18 cellular contexts compared by ENCODE assay signal in the genomic region with DNA sequence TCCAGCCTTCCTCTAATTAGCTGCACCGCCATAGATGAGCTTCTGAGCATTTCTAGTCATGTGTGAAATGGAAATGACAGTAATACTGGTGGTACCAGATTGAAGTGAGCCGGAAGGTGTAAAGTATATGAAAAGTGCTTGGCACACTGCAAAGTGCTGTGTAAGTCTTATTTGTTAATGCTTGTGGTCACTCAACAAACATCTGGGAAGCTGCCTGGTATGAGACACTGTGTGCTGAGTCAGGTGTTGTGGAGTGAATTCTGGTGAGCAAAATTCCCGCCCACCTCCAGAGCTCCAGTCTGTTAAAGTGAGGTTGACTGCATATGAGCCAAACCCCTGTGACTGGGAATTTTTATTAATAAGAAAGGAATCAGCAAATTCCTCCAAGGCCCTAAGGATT. TPM values are rescaled to one million over a fixed set of nuclear protein-coding genes. Genes with fewer than 3 reads are reported as not detected.
A peak's percentile ranks its signal among the peaks of the same experiment; 100 is the strongest.
DNase-seq lines count a peak whose midpoint lies in the region; ATAC-seq and TF ChIP-seq lines count a peak whose summit lies in the region.
"Had no signal": no experiment of that assay in that cellular context is flagged by ENCODE, and none has a peak within 500 bp of the region (broad histone marks: within the 10 kb centered on the region; RNA-seq: fewer than 3 reads in every experiment).

No MANE protein-coding gene starts in this region.

- no peaks in the 10 kb centered on the region for H3K9me3 ChIP-seq in RWPE2 (ENCODE audit: severe bottlenecking)
- H3K9me3 ChIP-seq in fibroblast of lung (ENCODE audit: control insufficient read depth, insufficient read depth, low read depth, low read length): no peaks in the 10 kb centered on the region
- H3K9me3 ChIP-seq: BLaER1 treated with 17β-estradiol and CSF1 and Interleukin-3, amounts not matched to agents 10 nM and 100 nM; right atrium auricular region had no signal

- H2AFZ ChIP-seq in fibroblast of lung (ENCODE audit: low read length): no peak overlapping the region

- ATAC-seq in RWPE2 (ENCODE audit: low read depth): peak; percentile 36; the same call in 1 of the 3 replicates
- no peak for ATAC-seq in GM18517 (IDR thresholded peaks at IDR 0.05; ENCODE audit: unreplicated experiment)
- ATAC-seq: T-cell had no signal

- H4K20me1 ChIP-seq in fibroblast of lung (ENCODE audit: control insufficient read depth, extremely low read depth, insufficient read depth, low read length): no peaks in the 10 kb centered on the region
- H4K20me1 ChIP-seq: BLaER1 treated with 17β-estradiol and CSF1 and Interleukin-3, amounts not matched to agents 10 nM and 100 nM had no signal

- H3K36me3 ChIP-seq in RWPE2 (ENCODE audit: low read depth) (no peaks in the 10 kb centered on the region), fibroblast of lung (ENCODE audit: control insufficient read depth, insufficient read depth, low read length) (no peaks in the 10 kb centered on the region)
- H3K36me3 ChIP-seq: BLaER1 treated with 17β-estradiol and CSF1 and Interleukin-3, amounts not matched to agents 10 nM and 100 nM; right atrium auricular region had no signal

- no peak overlapping the region for H3K9ac ChIP-seq in fibroblast of lung (ENCODE audit: insufficient read depth, low read length)
- H3K9ac ChIP-seq: BLaER1 treated with 17β-estradiol and CSF1 and Interleukin-3, amounts not matched to agents 10 nM and 100 nM had no signal

- H3K27ac ChIP-seq in RWPE2 (ENCODE audit: poor library complexity, severe bottlenecking) (no peak overlapping the region), fibroblast of lung (ENCODE audit: insufficient read depth, low read length) (no peak overlapping the region)
- H3K27ac ChIP-seq: BLaER1 treated with 17β-estradiol and CSF1 and Interleukin-3, amounts not matched to agents 10 nM and 100 nM; right atrium auricular region had no signal

- DNase-seq in ELR (ENCODE audit: low read depth) (peak; percentile 9), RWPE2 (ENCODE audit: low spot score) (no peak), fibroblast of lung (ENCODE audit: low read depth in 2 of 2) (peak; percentile 32 to 92), non-pigmented ciliary epithelial cell (ENCODE audit: low read depth) (peak; percentile 66), DMS 273 (lab: John Stamatoyannopoulos, UW; ENCODE audit: unreplicated experiment) (no peak), SIG-M5 (lab: John Stamatoyannopoulos, UW) (no peak)
- no peak for DNase-seq in stimulated activated CD4-positive, alpha-beta T cell treated with anti-CD3 and anti-CD28 coated beads, Interleukin-2, amount 100 ng/mL, for 48 hours
- DNase-seq: activated CD4-positive, alpha-beta T cell treated with anti-CD3 and anti-CD28 coated beads for 1 hour; activated naive CD8-positive, alpha-beta T cell treated with anti-CD3 and anti-CD28 coated beads, Interleukin-2, amount 10 ng/mL, durations not matched to agents 7 days and 5 days; dermis blood vessel endothelial cell; GOT3; kidney; stimulated activated CD4-positive, alpha-beta T cell treated with anti-CD3 and anti-CD28 coated beads, Interleukin-4, amount 100 ng/mL, for 24 hours; stimulated activated naive CD4-positive, alpha-beta T cell treated with Interleukin-2 at 50 U/mL for 16 hours; T-cell had no signal

- TF ChIP-seq CTCF in RWPE2 (IDR thresholded peaks at IDR 0.05; ENCODE audit: poor library complexity, severe bottlenecking): no peak
- TF ChIP-seq CTCF in fibroblast of lung (conservative IDR thresholded peaks at IDR 0.05 in 1 of 2, IDR thresholded peaks at IDR 0.05 in 1 of 2; ENCODE audit: low read depth in 1 of 2, low read length in 2 of 2): no peak

- H3K4me3 ChIP-seq in RWPE2 (ENCODE audit: severe bottlenecking): no peak overlapping the region
- H3K4me3 ChIP-seq in fibroblast of lung (replicated peaks in 1 of 4; ENCODE audit: control extremely low read depth in 1 of 4, insufficient read depth in 1 of 4, low read depth in 3 of 4, low read length in 4 of 4): no peak overlapping the region
- H3K4me3 ChIP-seq: BLaER1 treated with 17β-estradiol and CSF1 and Interleukin-3, amounts not matched to agents 10 nM and 100 nM; right atrium auricular region had no signal

- H3K4me1 ChIP-seq in RWPE2 (ENCODE audit: insufficient read depth, poor library complexity, severe bottlenecking) (no peaks in the 10 kb centered on the region), fibroblast of lung (ENCODE audit: control insufficient read depth, extremely low read depth, insufficient read depth, low read length) (peaks cover 9% of the 10 kb centered on the region)

- H3K27me3 ChIP-seq in RWPE2 (ENCODE audit: insufficient read depth, poor library complexity, severe bottlenecking) (peaks cover 26% of the 10 kb centered on the region), fibroblast of lung (ENCODE audit: control insufficient read depth, insufficient read depth, low read length) (no peaks in the 10 kb centered on the region)
- H3K27me3 ChIP-seq: BLaER1 treated with 17β-estradiol and CSF1 and Interleukin-3, amounts not matched to agents 10 nM and 100 nM; right atrium auricular region had no signal

- no peaks in the 10 kb centered on the region for H3K79me2 ChIP-seq in fibroblast of lung (ENCODE audit: control insufficient read depth, insufficient read depth, low read length)

- no peak overlapping the region for H3K4me2 ChIP-seq in fibroblast of lung (ENCODE audit: extremely low read depth, insufficient read depth, low read length)

RNA-seq across cellular contexts. Expression of a gene that starts 12.5 kb away (rescaled TPM):
- 25.9 and 41.5 TPM in 2 replicates for total RNA-seq in fibroblast of lung
- 13.0 and 48.2 TPM in 2 replicates for polyA plus RNA-seq in fibroblast of lung
- 9.8 and 49.7 TPM in 2 replicates for polyA plus RNA-seq in fibroblast of lung (2012)
- 22.9 and 129 TPM in 2 replicates for polyA minus RNA-seq in fibroblast of lung (ENCODE audit: low replicate concordance)
- total RNA-seq: activated naive CD8-positive, alpha-beta T cell treated with anti-CD3 and anti-CD28 coated beads, Interleukin-2, amount 10 ng/mL, durations not matched to agents 7 days and 5 days had no signal

Comparison
In these comparisons a context has a peak if more than half of its experiments do, and no peak if none do; other contexts are left out.
1. DNase-seq: peak in ELR (single experiment), fibroblast of lung (2 of 2) and non-pigmented ciliary epithelial cell (single experiment); none in RWPE2 (single experiment), stimulated activated CD4-positive, alpha-beta T cell treated with anti-CD3 and anti-CD28 coated beads, Interleukin-2, amount 100 ng/mL, for 48 hours (0 of 2), DMS 273 (single experiment) and SIG-M5 (single experiment).